ENCODE assay signal across 11 cellular contexts in genomic region chr11:11416917-11417316, GRCh38.
DNase-seq lines count a peak whose midpoint lies in the region; ATAC-seq and TF ChIP-seq lines count a peak whose summit lies in the region.
"Had no signal": no experiment of that assay in that cellular context is flagged by ENCODE, and none has a peak within 500 bp of the region (broad histone marks: within the 10 kb centered on the region; RNA-seq: fewer than 3 reads in every experiment).

No MANE protein-coding gene starts in this region.

- TF ChIP-seq CTCF in coronary artery (IDR thresholded peaks at IDR 0.05) (no peak), osteocyte (IDR thresholded peaks at IDR 0.05) (no peak)

- peak overlapping the region; percentile 49 to 86 for H3K27ac ChIP-seq in coronary artery

- H3K4me3 ChIP-seq in coronary artery, result peak overlapping the region; percentile 14

- DNase-seq in GDM1 (lab: John Stamatoyannopoulos, UW) (peak; percentile 80), NOMO-1 treated with DMSO at 0.1 percent for 48 hours (lab: John Stamatoyannopoulos, UW; ENCODE audit: unreplicated experiment) (peak; percentile 52), coronary artery (ENCODE audit: low spot score) (no peak), osteocyte (ENCODE audit: extremely low spot score, unreplicated experiment) (no peak), OCI-M2 (lab: John Stamatoyannopoulos, UW; ENCODE audit: unreplicated experiment) (no peak), NCI-H1694 (lab: John Stamatoyannopoulos, UW) (no peak), NCI-H446 treated with DMSO at 0.1 percent for 48 hours (lab: John Stamatoyannopoulos, UW) (no peak)
- DNase-seq: activated CD4-positive, alpha-beta T cell treated with anti-CD3 and anti-CD28 coated beads, Interleukin-2, amount 50 U/mL, for 4 hours had no signal

- peaks cover 66% of the 10 kb centered on the region for H3K4me1 Mint-ChIP-seq in osteocyte (ENCODE audit: unreplicated experiment)

- peak overlapping the region; percentile 33 for H3K4me3 Mint-ChIP-seq in osteocyte (ENCODE audit: unreplicated experiment)
- H3K4me3 Mint-ChIP-seq: activated naive CD8-positive, alpha-beta T cell; memory B cell had no signal

- ATAC-seq in GM21515 (IDR thresholded peaks at IDR 0.05; ENCODE audit: unreplicated experiment), result no peak

- peaks cover 2% of the 10 kb centered on the region for H3K36me3 Mint-ChIP-seq in osteocyte (ENCODE audit: unreplicated experiment)
- H3K36me3 Mint-ChIP-seq: activated naive CD8-positive, alpha-beta T cell; memory B cell had no signal

- H3K27me3 Mint-ChIP-seq in osteocyte (ENCODE audit: unreplicated experiment), result no peaks in the 10 kb centered on the region

- H3K27ac Mint-ChIP-seq in osteocyte (ENCODE audit: unreplicated experiment), result peak overlapping the region; percentile 90
- H3K27ac Mint-ChIP-seq: activated naive CD8-positive, alpha-beta T cell; memory B cell had no signal

- no peaks in the 10 kb centered on the region for H3K9me3 Mint-ChIP-seq in osteocyte (ENCODE audit: unreplicated experiment)
- H3K9me3 Mint-ChIP-seq: memory B cell had no signal

Comparison
In these comparisons a context has a peak if more than half of its experiments do, and no peak if none do; other contexts are left out.
1. DNase-seq: peak in GDM1 (single experiment) and NOMO-1 treated with DMSO at 0.1 percent for 48 hours (single experiment); none in coronary artery (single experiment), osteocyte (single experiment), OCI-M2 (single experiment), NCI-H1694 (single experiment) and NCI-H446 treated with DMSO at 0.1 percent for 48 hours (single experiment).